Comparison of ENCODE assay signal across 13 cellular contexts in genomic region chr5:93789173-93790070, GRCh38. TPM values are rescaled to one million over a fixed set of nuclear protein-coding genes. Genes with fewer than 3 reads are reported as not detected.
DNase-seq lines count a peak whose midpoint lies in the region; ATAC-seq, FAIRE-seq and TF ChIP-seq lines count a peak whose summit lies in the region.
"Had no signal": no experiment of that assay in that cellular context is flagged by ENCODE, and none has a peak within 500 bp of the region (broad histone marks: within the 10 kb centered on the region; RNA-seq: fewer than 3 reads in every experiment).

No MANE protein-coding gene starts in this region.

- no TSS peak for BruUV-seq in Panc1 (replicated peaks; lab: Mats Ljungman, UMichigan)

- H3K27me3 ChIP-seq in Panc1 (ENCODE audit: control insufficient read depth, insufficient read depth, low read length) = no peaks in the 10 kb centered on the region
- no peaks in the 10 kb centered on the region for H3K27me3 ChIP-seq in esophagus squamous epithelium
- no peaks in the 10 kb centered on the region for H3K27me3 ChIP-seq in thyroid gland
- H3K27me3 ChIP-seq: neutrophil, SJSA1, uterus had no signal

- H3K36me3 ChIP-seq in Panc1 (ENCODE audit: control insufficient read depth, insufficient read depth, low read length) = no peaks in the 10 kb centered on the region
- peaks cover 0 to 1% (median 0%) of the 10 kb centered on the region in 3 donors for H3K36me3 ChIP-seq in esophagus squamous epithelium
- H3K36me3 ChIP-seq in thyroid gland = no peaks in the 10 kb centered on the region
- H3K36me3 ChIP-seq: neutrophil, SJSA1, uterus had no signal

- POLR2A ChIA-PET in Panc1 (lab: Charles Lee) = no interaction called here

- intact Hi-C loops in Panc1 (cut with micrococcal nuclease; ENCODE audit: unreplicated experiment) (no loop called here), esophagus squamous epithelium (cut with DNase I) (loop anchor here (10.0 kb wide), 1 partner anchor 185 kb away; no protein-coding TSS in a partner anchor), thyroid gland (cut with DNase I) (no loop called here)

- WGBS in esophagus squamous epithelium, 2 donors = 38 to 45% methylated on average over 5 of the region's 5 CpGs
- WGBS in thyroid gland, 2 donors = 71 to 79% methylated on average over 5 of the region's 5 CpGs

- no peak overlapping the region for H3K4me3 ChIP-seq in Panc1 (ENCODE audit: low read depth in 2 of 2, low read length in 2 of 2)
- no peak overlapping the region for H3K4me3 ChIP-seq in esophagus squamous epithelium
- H3K4me3 ChIP-seq in thyroid gland (replicated peaks in 1 of 3) = no peak overlapping the region
- H3K4me3 ChIP-seq: SJSA1, uterus had no signal

- ATAC-seq in Panc1 (no peak), HG02870 (IDR thresholded peaks at IDR 0.05; ENCODE audit: unreplicated experiment) (no peak)

- H3K4me1 ChIP-seq in Panc1 (ENCODE audit: control insufficient read depth, insufficient read depth, low read length) (no peaks in the 10 kb centered on the region), esophagus squamous epithelium (peaks cover 0 to 51% (median 18%) of the 10 kb centered on the region in 3 donors), thyroid gland (peaks cover 17 to 24% of the 10 kb centered on the region in 2 donors)
- H3K4me1 ChIP-seq: uterus had no signal

- H3K27ac ChIP-seq in Panc1 (ENCODE audit: low read length) (no peak overlapping the region), esophagus squamous epithelium (peak overlapping the region in 3 of 4 donors; percentile 18 to 61 (median 53)), thyroid gland (peak overlapping the region; percentile 29 to 68 (median 55))
- H3K27ac ChIP-seq: neutrophil, SJSA1, uterus had no signal

- CTCF ChIA-PET in Panc1 (lab: Charles Lee) = no interaction called here

- FAIRE-seq in frontal cortex (lab: Jason Lieb, UNC) = no peak

- no peak for TF ChIP-seq POLR2A in esophagus squamous epithelium (IDR thresholded peaks at IDR 0.05)
- TF ChIP-seq POLR2A in thyroid gland (IDR thresholded peaks at IDR 0.05) = no peak

- H3K9me3 ChIP-seq in Panc1 (ENCODE audit: control insufficient read depth, insufficient read depth, low read depth, low read length) (no peaks in the 10 kb centered on the region), esophagus squamous epithelium (no peaks in the 10 kb centered on the region), thyroid gland (no peaks in the 10 kb centered on the region)
- H3K9me3 ChIP-seq: neutrophil, SJSA1, uterus had no signal

- TF ChIP-seq CTCF in Panc1 (IDR thresholded peaks at IDR 0.05) (peak; percentile 11; the same call in 1 of the 2 replicates), esophagus squamous epithelium (IDR thresholded peaks at IDR 0.05) (no peak), thyroid gland (IDR thresholded peaks at IDR 0.05) (no peak)

- in situ Hi-C loops in Panc1 (cut with HindIII; ENCODE audit: low pct_unique_long_range_greater_than_20kb, low sequenced_read_pairs) = no loop called here

- DNase-seq in NCI-H748 (lab: John Stamatoyannopoulos, UW; ENCODE audit: unreplicated experiment) (peak; percentile 34), NCI-H748 treated with DMSO at 0.1 percent for 48 hours (lab: John Stamatoyannopoulos, UW) (no peak), Panc1 (ENCODE audit: low read depth, low spot score) (no peak), esophagus squamous epithelium (lab: John Stamatoyannopoulos, UW) (no peak), thyroid gland (no peak), frontal cortex (ENCODE audit: low spot score in 2 of 2) (no peak)
- no peak for DNase-seq in NK-92 treated with Interleukin-12 subunit alpha and Interleukin-12 subunit beta, amount 100 ng/mL, for 24 hours (lab: John Stamatoyannopoulos, UW)
- DNase-seq: GOT3, NCI-H2029, uterus had no signal

RNA-seq across cellular contexts. Expression of gene POU5F2, which starts 48.0 kb away (rescaled TPM):
- 0.39 TPM for total RNA-seq in Panc1 (2021; ENCODE audit: unreplicated experiment)
- polyA plus RNA-seq in Panc1 (2012; ENCODE audit: insufficient read length) = not detected
- total RNA-seq in esophagus squamous epithelium = 1 to 10 TPM in 3 of 4 donors, under 1 TPM in 1; 0.73 to 3.8 (median 2.2) TPM
- total RNA-seq in thyroid gland = 1 to 10 TPM; 4.7 to 9.4 (median 6.0) TPM
- total RNA-seq in frontal cortex = 2.0 TPM
